1 cellular context compared by ENCODE assay signal in genomic region chr11:128501576-128502549, GRCh38.
TF ChIP-seq lines count a peak whose summit lies in the region.

No MANE protein-coding gene starts in this region.

TF ChIP-seq in WTC11, 78 proteins besides CTCF, POLR2A, EP300 and RAD21 (continued from another document):
- TF ChIP-seq ARID4B (CRISPR knock-in tag; IDR thresholded peaks at IDR 0.05; ENCODE audit: borderline replicate concordance): no peak
- no peak for TF ChIP-seq PRRX2 (CRISPR knock-in tag; IDR thresholded peaks at IDR 0.05)
- no peak for TF ChIP-seq IRF2 (CRISPR knock-in tag; IDR thresholded peaks at IDR 0.05; ENCODE audit: borderline replicate concordance, low read depth)
- TF ChIP-seq, protein P1, sequence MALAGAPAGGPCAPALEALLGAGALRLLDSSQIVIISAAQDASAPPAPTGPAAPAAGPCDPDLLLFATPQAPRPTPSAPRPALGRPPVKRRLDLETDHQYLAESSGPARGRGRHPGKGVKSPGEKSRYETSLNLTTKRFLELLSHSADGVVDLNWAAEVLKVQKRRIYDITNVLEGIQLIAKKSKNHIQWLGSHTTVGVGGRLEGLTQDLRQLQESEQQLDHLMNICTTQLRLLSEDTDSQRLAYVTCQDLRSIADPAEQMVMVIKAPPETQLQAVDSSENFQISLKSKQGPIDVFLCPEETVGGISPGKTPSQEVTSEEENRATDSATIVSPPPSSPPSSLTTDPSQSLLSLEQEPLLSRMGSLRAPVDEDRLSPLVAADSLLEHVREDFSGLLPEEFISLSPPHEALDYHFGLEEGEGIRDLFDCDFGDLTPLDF (CRISPR knock-in tag; IDR thresholded peaks at IDR 0.05): no peak
TF ChIP-seq in WTC11: peak in this region for 0.
